8 cellular contexts compared by ENCODE assay signal in genomic region chr2:95043300-95043786, GRCh38. TPM values are rescaled to one million over a fixed set of nuclear protein-coding genes. Genes with fewer than 3 reads are reported as not detected.
DNase-seq lines count a peak whose midpoint lies in the region; FAIRE-seq and TF ChIP-seq lines count a peak whose summit lies in the region.

No MANE protein-coding gene starts in this region.

- H3K36me3 ChIP-seq in osteoblast (ENCODE audit: insufficient read depth, low read length): no peaks in the 10 kb centered on the region

- peaks cover 8% of the 10 kb centered on the region for H3K27me3 Mint-ChIP-seq in glutamatergic neuron (ENCODE audit: unreplicated experiment)

- peaks cover 3% of the 10 kb centered on the region for H3K4me1 ChIP-seq in osteoblast (ENCODE audit: insufficient read depth, low read length)

- peak overlapping the region; percentile 47 for H2AFZ ChIP-seq in osteoblast (ENCODE audit: low read length)

- no peaks in the 10 kb centered on the region for H4K20me1 ChIP-seq in osteoblast (ENCODE audit: insufficient read depth, low read length)

- H3K36me3 Mint-ChIP-seq in glutamatergic neuron (ENCODE audit: unreplicated experiment): peaks cover 10% of the 10 kb centered on the region

- FAIRE-seq in H54 (lab: Jason Lieb, UNC): no peak

- no peaks in the 10 kb centered on the region for H3K79me2 ChIP-seq in osteoblast (ENCODE audit: insufficient read depth, low read length)

- peaks cover 5% of the 10 kb centered on the region for H3K9me3 Mint-ChIP-seq in glutamatergic neuron (ENCODE audit: unreplicated experiment)

- H3K4me2 ChIP-seq in osteoblast (ENCODE audit: insufficient read depth, low read length): peak overlapping the region; percentile 50

- no peak for TF ChIP-seq CTCF in fibroblast of mammary gland (conservative IDR thresholded peaks at IDR 0.05; ENCODE audit: control insufficient read depth, insufficient read depth, low read depth, low read length)
- TF ChIP-seq CTCF in osteoblast (IDR thresholded peaks at IDR 0.05; ENCODE audit: extremely low read depth, low read depth, low read length): no peak
- TF ChIP-seq CTCF in glutamatergic neuron (IDR thresholded peaks at IDR 0.05; ENCODE audit: partially characterized antibody, unreplicated experiment): no peak

- peaks cover 12% of the 10 kb centered on the region for H3K27me3 ChIP-seq in osteoblast (ENCODE audit: insufficient read depth, low read length)

- TF ChIP-seq POLR2A in H54 (IDR thresholded peaks at IDR 0.05; ENCODE audit: low read depth, low read length): no peak

- H3K4me3 ChIP-seq in fibroblast of mammary gland (ENCODE audit: control insufficient read depth, low read depth, low read length) (no peak overlapping the region), osteoblast (ENCODE audit: insufficient read depth, low read length) (no peak overlapping the region)

- no peak overlapping the region for H3K27ac ChIP-seq in osteoblast (ENCODE audit: low read depth, low read length)

- no peak overlapping the region for H3K27ac Mint-ChIP-seq in glutamatergic neuron (ENCODE audit: unreplicated experiment)

- DNase-seq in COR-L47 (lab: John Stamatoyannopoulos, UW) (peak; percentile 54), H54 (ENCODE audit: insufficient read length, low spot score) (peak; percentile 79), RPMI8226 (peak; percentile 96), fibroblast of mammary gland (ENCODE audit: low read depth) (peak; percentile 81), osteoblast (ENCODE audit: insufficient read length, low spot score, missing footprints) (peak; percentile 97), glutamatergic neuron (no peak), middle frontal gyrus (ENCODE audit: extremely low spot score, low spot score) (no peak)
- no peak for DNase-seq in stimulated activated CD4-positive, alpha-beta T cell treated with anti-CD3 and anti-CD28 coated beads, Interleukin-4, amount 100 ng/mL, for 24 hours

- no peaks in the 10 kb centered on the region for H3K9me3 ChIP-seq in osteoblast (ENCODE audit: low read depth, low read length)

- no peak overlapping the region for H3K4me3 Mint-ChIP-seq in glutamatergic neuron (ENCODE audit: unreplicated experiment)

- peaks cover 2% of the 10 kb centered on the region for H3K4me1 Mint-ChIP-seq in glutamatergic neuron (ENCODE audit: low read depth, unreplicated experiment)

RNA-seq across cellular contexts. Expression of gene MAL, which starts 17.8 kb away (rescaled TPM):
- total RNA-seq in osteoblast (not detected in 2 replicates), glutamatergic neuron (ENCODE audit: unreplicated experiment) (9.0 TPM)

Comparison
In these comparisons a context has a peak if more than half of its experiments do, and no peak if none do; other contexts are left out.
1. DNase-seq: peak in COR-L47 (single experiment), H54 (single experiment), RPMI8226 (single experiment), fibroblast of mammary gland (single experiment) and osteoblast (single experiment); none in glutamatergic neuron (single experiment), middle frontal gyrus (single experiment) and stimulated activated CD4-positive, alpha-beta T cell treated with anti-CD3 and anti-CD28 coated beads, Interleukin-4, amount 100 ng/mL, for 24 hours (single experiment).
2. RNA of gene MAL, which starts 17.8 kb away (total RNA-seq): 9.0 TPM in glutamatergic neuron (single experiment); not detected in osteoblast; every median in the first group is over 10 times any median in the second.